10 cellular contexts compared by ENCODE assay signal in the genomic region with DNA sequence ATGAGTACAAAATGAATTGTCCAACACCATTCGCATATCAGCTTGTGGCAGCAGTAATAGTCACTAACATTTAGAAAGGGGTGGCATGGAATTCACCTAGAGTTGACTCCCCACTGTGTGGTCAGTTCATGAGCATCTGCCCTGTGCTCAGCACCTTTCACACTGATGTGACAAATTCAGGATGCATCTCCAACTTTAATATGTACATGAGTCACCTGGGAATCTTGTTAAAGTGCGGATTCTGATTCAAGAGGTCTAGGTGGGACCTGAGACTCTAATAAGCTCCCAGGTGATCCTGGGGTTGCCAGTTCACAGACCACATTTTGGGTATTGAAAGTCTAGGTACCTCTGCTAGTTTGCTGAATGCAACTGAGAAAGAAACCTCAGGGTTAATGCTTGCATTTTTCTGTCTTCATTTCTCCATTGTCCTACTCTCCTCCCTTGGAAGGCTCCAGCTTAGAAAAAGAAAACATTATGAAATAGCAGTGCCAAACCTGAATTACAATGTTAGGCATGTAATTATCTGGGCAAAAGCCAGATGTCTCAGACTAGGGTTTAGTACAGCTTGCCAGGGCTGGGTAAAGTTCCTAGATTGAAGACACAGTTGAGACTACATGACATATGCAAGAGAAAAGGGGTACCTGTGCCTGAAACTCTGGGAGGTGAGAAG.
DNase-seq lines count a peak whose midpoint lies in the region; ATAC-seq and TF ChIP-seq lines count a peak whose summit lies in the region.
"Had no signal": no experiment of that assay in that cellular context is flagged by ENCODE, and none has a peak within 500 bp of the region (broad histone marks: within the 10 kb centered on the region; RNA-seq: fewer than 3 reads in every experiment).

No MANE protein-coding gene starts in this region.

- peak; percentile 31 for DNase-seq in AG20443 (ENCODE audit: low spot score)
- DNase-seq in RPMI8226 = peak; percentile 35
- DNase-seq in fibroblast of pulmonary artery (ENCODE audit: low read depth) = peak; percentile 70
- DNase-seq in NCI-H1048 (lab: John Stamatoyannopoulos, UW) = no peak
- no peak for DNase-seq in activated CD4-positive, alpha-beta T cell treated with anti-CD3 and anti-CD28 coated beads for 1 hour
- no peak for DNase-seq in stimulated activated CD4-positive, alpha-beta T cell treated with anti-CD3 and anti-CD28 coated beads, Interleukin-15, amount 100 ng/mL, for 24 hours
- DNase-seq: colonic mucosa had no signal

- ATAC-seq in GM19463 (IDR thresholded peaks at IDR 0.05; ENCODE audit: unreplicated experiment) (peak; percentile 3), HG03139 (IDR thresholded peaks at IDR 0.05; ENCODE audit: unreplicated experiment) (no peak)

- no peak overlapping the region for H3K4me3 ChIP-seq in fibroblast of pulmonary artery (replicated peaks; ENCODE audit: low read depth, low read length)
- H3K4me3 ChIP-seq: colonic mucosa, lung had no signal

- TF ChIP-seq CTCF in fibroblast of pulmonary artery (IDR thresholded peaks at IDR 0.05; ENCODE audit: low read length, missing control alignments) = no peak

Comparison
In these comparisons a context has a peak if more than half of its experiments do, and no peak if none do; other contexts are left out.
1. DNase-seq: peak in AG20443 (single experiment), RPMI8226 (single experiment) and fibroblast of pulmonary artery (single experiment); none in NCI-H1048 (single experiment), activated CD4-positive, alpha-beta T cell treated with anti-CD3 and anti-CD28 coated beads for 1 hour (single experiment) and stimulated activated CD4-positive, alpha-beta T cell treated with anti-CD3 and anti-CD28 coated beads, Interleukin-15, amount 100 ng/mL, for 24 hours (single experiment).